16 cellular contexts compared by ENCODE assay signal in genomic region chr20:29301624-29302259, GRCh38.
DNase-seq lines count a peak whose midpoint lies in the region; ATAC-seq lines count a peak whose summit lies in the region.
"Had no signal": no experiment of that assay in that cellular context is flagged by ENCODE, and none has a peak within 500 bp of the region (broad histone marks: within the 10 kb centered on the region; RNA-seq: fewer than 3 reads in every experiment).

No MANE protein-coding gene starts in this region.

- H3K4me1 ChIP-seq in aorta (ENCODE audit: control insufficient read depth in 1 of 2, insufficient read depth in 2 of 2, low read length in 2 of 2): no peaks in the 10 kb centered on the region
- H3K4me1 ChIP-seq: BLaER1, Caco-2 had no signal

- DNase-seq in activated effector memory CD4-positive, alpha-beta T cell treated with anti-CD3 and anti-CD28 coated beads, Interleukin-2, amount 50 U/mL, for 16 hours: peak; percentile 61
- DNase-seq in activated effector memory CD4-positive, alpha-beta T cell treated with Interleukin-2 at 50 U/mL for 16 hours: no peak
- DNase-seq in posterior vena cava (ENCODE audit: low spot score) (peak; percentile 83), aorta (no peak)
- DNase-seq: Caco-2; CD8-positive, alpha-beta memory T cell; DMS53; GF-D8; GM23248 had no signal

- no peaks in the 10 kb centered on the region for H3K36me3 ChIP-seq in aorta (ENCODE audit: control insufficient read depth in 1 of 2, insufficient read depth in 2 of 2, low read length in 1 of 2)
- H3K36me3 ChIP-seq: BLaER1 had no signal

- H3K27me3 ChIP-seq in aorta (ENCODE audit: control insufficient read depth in 1 of 2, insufficient read depth in 2 of 2, low read length in 1 of 2): no peaks in the 10 kb centered on the region
- H3K27me3 ChIP-seq: BLaER1 had no signal

- no peak overlapping the region for H3K4me3 ChIP-seq in aorta (ENCODE audit: low read length in 2 of 2)
- H3K4me3 ChIP-seq: BLaER1, GM23248 had no signal

- peaks cover 1% of the 10 kb centered on the region for H3K9me3 ChIP-seq in aorta (ENCODE audit: control insufficient read depth, low read length)

- ATAC-seq in esophagus mucosa: peak; percentile 32
- peak; percentile 57 for ATAC-seq in aorta (ENCODE audit: low FRiP score)
- ATAC-seq in GM18858 (IDR thresholded peaks at IDR 0.05; ENCODE audit: unreplicated experiment): no peak
- ATAC-seq in GM21825 (IDR thresholded peaks at IDR 0.05; ENCODE audit: unreplicated experiment): no peak
- no peak for ATAC-seq in GM21360 (IDR thresholded peaks at IDR 0.05; ENCODE audit: unreplicated experiment)

- 68 to 85% methylated on average over 46 of the region's 46 CpGs for WGBS in aorta, 2 donors

- intact Hi-C loops in posterior vena cava (cut with DNase I) (no loop called here), aorta (cut with DNase I) (no loop called here)

- no peak overlapping the region for H3K27ac ChIP-seq in aorta (ENCODE audit: low read depth in 1 of 2, low read length in 2 of 2)
- H3K27ac ChIP-seq: 22Rv1, BLaER1, GM23248, HL-60 had no signal

Comparison
In these comparisons a context has a peak if more than half of its experiments do, and no peak if none do; other contexts are left out.
1. DNase-seq: peak in activated effector memory CD4-positive, alpha-beta T cell treated with anti-CD3 and anti-CD28 coated beads, Interleukin-2, amount 50 U/mL, for 16 hours (single experiment) and posterior vena cava (single experiment); none in activated effector memory CD4-positive, alpha-beta T cell treated with Interleukin-2 at 50 U/mL for 16 hours (single experiment) and aorta (0 of 2).
2. ATAC-seq: peak in esophagus mucosa (single experiment) and aorta (single experiment); none in GM18858 (single experiment), GM21825 (single experiment) and GM21360 (single experiment).